1 cellular context compared by ENCODE assay signal in the genomic region with DNA sequence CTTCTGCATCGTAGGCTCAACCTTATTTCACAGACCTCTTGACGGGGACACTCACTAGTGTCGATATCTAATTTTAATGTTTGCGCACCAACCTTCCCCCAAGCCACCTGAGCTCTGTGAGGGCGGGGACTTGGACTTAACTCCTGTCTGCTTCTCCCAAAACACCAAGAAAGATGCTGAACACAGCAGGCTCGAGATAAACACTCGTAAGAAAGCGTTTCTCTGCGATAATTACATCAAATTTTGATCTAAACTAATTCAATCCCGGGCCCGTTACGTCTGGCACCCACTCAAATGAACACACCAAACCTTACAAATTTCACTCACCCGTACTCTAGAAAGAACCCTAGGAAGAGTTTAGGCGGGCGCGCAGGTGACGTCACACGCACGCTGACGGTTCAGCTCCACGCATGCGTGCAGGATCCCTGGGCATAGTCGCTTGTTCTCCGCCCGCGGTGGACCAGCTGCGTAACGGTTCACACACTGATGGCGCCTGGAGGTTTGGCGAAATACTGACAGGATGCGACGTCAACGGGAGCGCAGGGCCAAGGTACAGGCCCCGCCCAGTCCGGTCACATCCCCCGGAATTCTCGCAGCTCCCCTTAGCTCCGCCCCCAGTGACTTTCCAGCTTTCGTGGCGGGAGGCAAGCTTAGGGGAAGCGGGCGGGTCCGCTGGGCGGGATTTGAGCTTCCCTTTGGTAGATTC.
TF ChIP-seq lines count a peak whose summit lies in the region.

A gene with protein sequence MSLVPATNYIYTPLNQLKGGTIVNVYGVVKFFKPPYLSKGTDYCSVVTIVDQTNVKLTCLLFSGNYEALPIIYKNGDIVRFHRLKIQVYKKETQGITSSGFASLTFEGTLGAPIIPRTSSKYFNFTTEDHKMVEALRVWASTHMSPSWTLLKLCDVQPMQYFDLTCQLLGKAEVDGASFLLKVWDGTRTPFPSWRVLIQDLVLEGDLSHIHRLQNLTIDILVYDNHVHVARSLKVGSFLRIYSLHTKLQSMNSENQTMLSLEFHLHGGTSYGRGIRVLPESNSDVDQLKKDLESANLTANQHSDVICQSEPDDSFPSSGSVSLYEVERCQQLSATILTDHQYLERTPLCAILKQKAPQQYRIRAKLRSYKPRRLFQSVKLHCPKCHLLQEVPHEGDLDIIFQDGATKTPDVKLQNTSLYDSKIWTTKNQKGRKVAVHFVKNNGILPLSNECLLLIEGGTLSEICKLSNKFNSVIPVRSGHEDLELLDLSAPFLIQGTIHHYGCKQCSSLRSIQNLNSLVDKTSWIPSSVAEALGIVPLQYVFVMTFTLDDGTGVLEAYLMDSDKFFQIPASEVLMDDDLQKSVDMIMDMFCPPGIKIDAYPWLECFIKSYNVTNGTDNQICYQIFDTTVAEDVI (minus strand): TSS at position 359 of the 706 bp plus-strand sequence. CDS start 32,652 bp downstream, outside the sequence.

TF ChIP-seq in HEK293, 187 proteins besides CTCF, POLR2A, EP300 and RAD21 (continued from another document and continues in another):
- peak; percentile 85 for TF ChIP-seq GLIS1 (tag by site-specific recombination; IDR thresholded peaks at IDR 0.05)
- TF ChIP-seq ZNF146 (tag by site-specific recombination; IDR thresholded peaks at IDR 0.05) = no peak
- TF ChIP-seq, protein P1, sequence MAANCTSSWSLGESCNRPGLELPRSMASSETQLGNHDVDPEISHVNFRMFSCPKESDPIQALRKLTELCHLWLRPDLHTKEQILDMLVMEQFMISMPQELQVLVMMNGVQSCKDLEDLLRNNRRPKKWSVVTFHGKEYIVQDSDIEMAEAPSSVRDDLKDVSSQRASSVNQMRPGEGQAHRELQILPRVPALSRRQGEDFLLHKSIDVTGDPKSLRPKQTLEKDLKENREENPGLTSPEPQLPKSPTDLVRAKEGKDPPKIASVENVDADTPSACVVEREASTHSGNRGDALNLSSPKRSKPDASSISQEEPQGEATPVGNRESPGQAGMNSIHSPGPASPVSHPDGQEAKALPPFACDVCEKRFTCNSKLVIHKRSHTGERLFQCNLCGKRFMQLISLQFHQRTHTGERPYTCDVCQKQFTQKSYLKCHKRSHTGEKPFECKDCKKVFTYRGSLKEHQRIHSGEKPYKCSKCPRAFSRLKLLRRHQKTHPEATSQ (tag by site-specific recombination; IDR thresholded peaks at IDR 0.05) = no peak
- no peak for TF ChIP-seq ZNF416 (tag by site-specific recombination; IDR thresholded peaks at IDR 0.05)
- TF ChIP-seq, protein P2, sequence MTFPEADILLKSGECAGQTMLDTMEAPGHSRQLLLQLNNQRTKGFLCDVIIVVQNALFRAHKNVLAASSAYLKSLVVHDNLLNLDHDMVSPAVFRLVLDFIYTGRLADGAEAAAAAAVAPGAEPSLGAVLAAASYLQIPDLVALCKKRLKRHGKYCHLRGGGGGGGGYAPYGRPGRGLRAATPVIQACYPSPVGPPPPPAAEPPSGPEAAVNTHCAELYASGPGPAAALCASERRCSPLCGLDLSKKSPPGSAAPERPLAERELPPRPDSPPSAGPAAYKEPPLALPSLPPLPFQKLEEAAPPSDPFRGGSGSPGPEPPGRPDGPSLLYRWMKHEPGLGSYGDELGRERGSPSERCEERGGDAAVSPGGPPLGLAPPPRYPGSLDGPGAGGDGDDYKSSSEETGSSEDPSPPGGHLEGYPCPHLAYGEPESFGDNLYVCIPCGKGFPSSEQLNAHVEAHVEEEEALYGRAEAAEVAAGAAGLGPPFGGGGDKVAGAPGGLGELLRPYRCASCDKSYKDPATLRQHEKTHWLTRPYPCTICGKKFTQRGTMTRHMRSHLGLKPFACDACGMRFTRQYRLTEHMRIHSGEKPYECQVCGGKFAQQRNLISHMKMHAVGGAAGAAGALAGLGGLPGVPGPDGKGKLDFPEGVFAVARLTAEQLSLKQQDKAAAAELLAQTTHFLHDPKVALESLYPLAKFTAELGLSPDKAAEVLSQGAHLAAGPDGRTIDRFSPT (tag by site-specific recombination; IDR thresholded peaks at IDR 0.05) = no peak
- no peak for TF ChIP-seq ZFP69B (tag by site-specific recombination; IDR thresholded peaks at IDR 0.05)
- TF ChIP-seq KLF9 (tag by site-specific recombination; IDR thresholded peaks at IDR 0.05; ENCODE audit: low read depth) = no peak; the same call in 1 of the 2 replicates
- no peak for TF ChIP-seq ZNF214 (tag by site-specific recombination; IDR thresholded peaks at IDR 0.05; ENCODE audit: borderline replicate concordance)
- peak; percentile 47; the same call in 1 of the 2 replicates for TF ChIP-seq ZBTB20 (tag by site-specific recombination; IDR thresholded peaks at IDR 0.05)
- no peak for TF ChIP-seq ZNF175 (tag by site-specific recombination; IDR thresholded peaks at IDR 0.05)
- TF ChIP-seq ZNF488 (tag by site-specific recombination; IDR thresholded peaks at IDR 0.05) = no peak
- TF ChIP-seq ZFP37 (tag by site-specific recombination; IDR thresholded peaks at IDR 0.05) = no peak
- no peak for TF ChIP-seq HOXD13 (CRISPR knock-in tag; IDR thresholded peaks at IDR 0.05; ENCODE audit: borderline replicate concordance)
- no peak for TF ChIP-seq SCRT1 (tag by site-specific recombination; IDR thresholded peaks at IDR 0.05; ENCODE audit: borderline replicate concordance)
- TF ChIP-seq GLI2 (tag by site-specific recombination; IDR thresholded peaks at IDR 0.05; ENCODE audit: borderline replicate concordance, low read depth) = no peak
- TF ChIP-seq, protein P3, sequence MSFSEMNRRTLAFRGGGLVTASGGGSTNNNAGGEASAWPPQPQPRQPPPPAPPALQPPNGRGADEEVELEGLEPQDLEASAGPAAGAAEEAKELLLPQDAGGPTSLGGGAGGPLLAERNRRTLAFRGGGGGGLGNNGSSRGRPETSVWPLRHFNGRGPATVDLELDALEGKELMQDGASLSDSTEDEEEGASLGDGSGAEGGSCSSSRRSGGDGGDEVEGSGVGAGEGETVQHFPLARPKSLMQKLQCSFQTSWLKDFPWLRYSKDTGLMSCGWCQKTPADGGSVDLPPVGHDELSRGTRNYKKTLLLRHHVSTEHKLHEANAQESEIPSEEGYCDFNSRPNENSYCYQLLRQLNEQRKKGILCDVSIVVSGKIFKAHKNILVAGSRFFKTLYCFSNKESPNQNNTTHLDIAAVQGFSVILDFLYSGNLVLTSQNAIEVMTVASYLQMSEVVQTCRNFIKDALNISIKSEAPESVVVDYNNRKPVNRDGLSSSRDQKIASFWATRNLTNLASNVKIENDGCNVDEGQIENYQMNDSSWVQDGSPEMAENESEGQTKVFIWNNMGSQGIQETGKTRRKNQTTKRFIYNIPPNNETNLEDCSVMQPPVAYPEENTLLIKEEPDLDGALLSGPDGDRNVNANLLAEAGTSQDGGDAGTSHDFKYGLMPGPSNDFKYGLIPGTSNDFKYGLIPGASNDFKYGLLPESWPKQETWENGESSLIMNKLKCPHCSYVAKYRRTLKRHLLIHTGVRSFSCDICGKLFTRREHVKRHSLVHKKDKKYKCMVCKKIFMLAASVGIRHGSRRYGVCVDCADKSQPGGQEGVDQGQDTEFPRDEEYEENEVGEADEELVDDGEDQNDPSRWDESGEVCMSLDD (tag by site-specific recombination; IDR thresholded peaks at IDR 0.05) = peak; percentile 55; the same call in 1 of the 2 replicates
- TF ChIP-seq, protein P4, sequence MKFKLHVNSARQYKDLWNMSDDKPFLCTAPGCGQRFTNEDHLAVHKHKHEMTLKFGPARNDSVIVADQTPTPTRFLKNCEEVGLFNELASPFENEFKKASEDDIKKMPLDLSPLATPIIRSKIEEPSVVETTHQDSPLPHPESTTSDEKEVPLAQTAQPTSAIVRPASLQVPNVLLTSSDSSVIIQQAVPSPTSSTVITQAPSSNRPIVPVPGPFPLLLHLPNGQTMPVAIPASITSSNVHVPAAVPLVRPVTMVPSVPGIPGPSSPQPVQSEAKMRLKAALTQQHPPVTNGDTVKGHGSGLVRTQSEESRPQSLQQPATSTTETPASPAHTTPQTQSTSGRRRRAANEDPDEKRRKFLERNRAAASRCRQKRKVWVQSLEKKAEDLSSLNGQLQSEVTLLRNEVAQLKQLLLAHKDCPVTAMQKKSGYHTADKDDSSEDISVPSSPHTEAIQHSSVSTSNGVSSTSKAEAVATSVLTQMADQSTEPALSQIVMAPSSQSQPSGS (tag by site-specific recombination; IDR thresholded peaks at IDR 0.05; ENCODE audit: low read depth) = peak; percentile 99
- no peak for TF ChIP-seq ZNF639 (tag by site-specific recombination; IDR thresholded peaks at IDR 0.05)
- no peak for TF ChIP-seq ZNF48 (tag by site-specific recombination; IDR thresholded peaks at IDR 0.05)
- TF ChIP-seq ZBTB7A (tag by site-specific recombination; IDR thresholded peaks at IDR 0.05; ENCODE audit: low read depth) = no peak
- TF ChIP-seq PBX3 (CRISPR knock-in tag; IDR thresholded peaks at IDR 0.05) = 0 out of 2 replicates have a peak, but pooled peaks have one; percentile 26
- TF ChIP-seq, protein P5, sequence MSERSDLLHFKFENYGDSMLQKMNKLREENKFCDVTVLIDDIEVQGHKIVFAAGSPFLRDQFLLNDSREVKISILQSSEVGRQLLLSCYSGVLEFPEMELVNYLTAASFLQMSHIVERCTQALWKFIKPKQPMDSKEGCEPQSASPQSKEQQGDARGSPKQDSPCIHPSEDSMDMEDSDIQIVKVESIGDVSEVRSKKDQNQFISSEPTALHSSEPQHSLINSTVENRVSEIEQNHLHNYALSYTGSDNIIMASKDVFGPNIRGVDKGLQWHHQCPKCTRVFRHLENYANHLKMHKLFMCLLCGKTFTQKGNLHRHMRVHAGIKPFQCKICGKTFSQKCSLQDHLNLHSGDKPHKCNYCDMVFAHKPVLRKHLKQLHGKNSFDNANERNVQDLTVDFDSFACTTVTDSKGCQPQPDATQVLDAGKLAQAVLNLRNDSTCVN (tag by site-specific recombination; optimal IDR thresholded peaks at IDR 0.05) = peak; percentile 34
- TF ChIP-seq, protein P6, sequence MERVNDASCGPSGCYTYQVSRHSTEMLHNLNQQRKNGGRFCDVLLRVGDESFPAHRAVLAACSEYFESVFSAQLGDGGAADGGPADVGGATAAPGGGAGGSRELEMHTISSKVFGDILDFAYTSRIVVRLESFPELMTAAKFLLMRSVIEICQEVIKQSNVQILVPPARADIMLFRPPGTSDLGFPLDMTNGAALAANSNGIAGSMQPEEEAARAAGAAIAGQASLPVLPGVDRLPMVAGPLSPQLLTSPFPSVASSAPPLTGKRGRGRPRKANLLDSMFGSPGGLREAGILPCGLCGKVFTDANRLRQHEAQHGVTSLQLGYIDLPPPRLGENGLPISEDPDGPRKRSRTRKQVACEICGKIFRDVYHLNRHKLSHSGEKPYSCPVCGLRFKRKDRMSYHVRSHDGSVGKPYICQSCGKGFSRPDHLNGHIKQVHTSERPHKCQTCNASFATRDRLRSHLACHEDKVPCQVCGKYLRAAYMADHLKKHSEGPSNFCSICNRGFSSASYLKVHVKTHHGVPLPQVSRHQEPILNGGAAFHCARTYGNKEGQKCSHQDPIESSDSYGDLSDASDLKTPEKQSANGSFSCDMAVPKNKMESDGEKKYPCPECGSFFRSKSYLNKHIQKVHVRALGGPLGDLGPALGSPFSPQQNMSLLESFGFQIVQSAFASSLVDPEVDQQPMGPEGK (tag by site-specific recombination; IDR thresholded peaks at IDR 0.05) = peak; percentile 41; the same call in 1 of the 2 replicates
- TF ChIP-seq ZNF239 (tag by site-specific recombination; IDR thresholded peaks at IDR 0.05) = no peak
- no peak for TF ChIP-seq ZSCAN23 (tag by site-specific recombination; IDR thresholded peaks at IDR 0.05)
- TF ChIP-seq WT1 (tag by site-specific recombination; IDR thresholded peaks at IDR 0.05) = no peak
- no peak for TF ChIP-seq ZNF24 (tag by site-specific recombination; IDR thresholded peaks at IDR 0.05)
- TF ChIP-seq PRDM4 (tag by site-specific recombination; IDR thresholded peaks at IDR 0.05) = no peak
- no peak for TF ChIP-seq ZNF138 (tag by site-specific recombination; IDR thresholded peaks at IDR 0.05; ENCODE audit: borderline replicate concordance)
- TF ChIP-seq ZXDB (tag by site-specific recombination; IDR thresholded peaks at IDR 0.05) = peak; percentile 80
